Comparison of ENCODE assay signal across 1 cellular context in genomic region chr3:56787784-56788256, GRCh38.
TF ChIP-seq lines count a peak whose summit lies in the region.

No MANE protein-coding gene starts in this region.

TF ChIP-seq in GM12878, 131 proteins besides CTCF, POLR2A, EP300 and RAD21 (continued from another document):
- TF ChIP-seq ZNF592 (IDR thresholded peaks at IDR 0.05) (no peak), ATF7 (IDR thresholded peaks at IDR 0.05; ENCODE audit: low read depth) (peak; percentile 55; the same call in 1 of the 2 replicates), LARP7 (IDR thresholded peaks at IDR 0.05) (0 out of 2 replicates have a peak, but pooled peaks have one; percentile 16), MTA2 (IDR thresholded peaks at IDR 0.05; ENCODE audit: low read depth) (peak; percentile 98), IKZF2 (IDR thresholded peaks at IDR 0.05) (peak; percentile 54 to 58; a peak in 2 of 4 replicates), SIN3A (IDR thresholded peaks at IDR 0.05; ENCODE audit: low read depth, low read length) (no peak), RCOR1 (conservative IDR thresholded peaks at IDR 0.05; ENCODE audit: low read depth, low read length) (0 out of 2 replicates have a peak, but pooled peaks have one; percentile 34), RAD51 (IDR thresholded peaks at IDR 0.05) (no peak), NR2C1 (IDR thresholded peaks at IDR 0.05) (peak; percentile 50; the same call in 1 of the 2 replicates), MLLT1 (IDR thresholded peaks at IDR 0.05) (peak; percentile 82; the same call in 1 of the 2 replicates), MEF2B (IDR thresholded peaks at IDR 0.05; ENCODE audit: partially characterized antibody, poor library complexity, severe bottlenecking) (peak; percentile 60)
- TF ChIP-seq, protein P1, sequence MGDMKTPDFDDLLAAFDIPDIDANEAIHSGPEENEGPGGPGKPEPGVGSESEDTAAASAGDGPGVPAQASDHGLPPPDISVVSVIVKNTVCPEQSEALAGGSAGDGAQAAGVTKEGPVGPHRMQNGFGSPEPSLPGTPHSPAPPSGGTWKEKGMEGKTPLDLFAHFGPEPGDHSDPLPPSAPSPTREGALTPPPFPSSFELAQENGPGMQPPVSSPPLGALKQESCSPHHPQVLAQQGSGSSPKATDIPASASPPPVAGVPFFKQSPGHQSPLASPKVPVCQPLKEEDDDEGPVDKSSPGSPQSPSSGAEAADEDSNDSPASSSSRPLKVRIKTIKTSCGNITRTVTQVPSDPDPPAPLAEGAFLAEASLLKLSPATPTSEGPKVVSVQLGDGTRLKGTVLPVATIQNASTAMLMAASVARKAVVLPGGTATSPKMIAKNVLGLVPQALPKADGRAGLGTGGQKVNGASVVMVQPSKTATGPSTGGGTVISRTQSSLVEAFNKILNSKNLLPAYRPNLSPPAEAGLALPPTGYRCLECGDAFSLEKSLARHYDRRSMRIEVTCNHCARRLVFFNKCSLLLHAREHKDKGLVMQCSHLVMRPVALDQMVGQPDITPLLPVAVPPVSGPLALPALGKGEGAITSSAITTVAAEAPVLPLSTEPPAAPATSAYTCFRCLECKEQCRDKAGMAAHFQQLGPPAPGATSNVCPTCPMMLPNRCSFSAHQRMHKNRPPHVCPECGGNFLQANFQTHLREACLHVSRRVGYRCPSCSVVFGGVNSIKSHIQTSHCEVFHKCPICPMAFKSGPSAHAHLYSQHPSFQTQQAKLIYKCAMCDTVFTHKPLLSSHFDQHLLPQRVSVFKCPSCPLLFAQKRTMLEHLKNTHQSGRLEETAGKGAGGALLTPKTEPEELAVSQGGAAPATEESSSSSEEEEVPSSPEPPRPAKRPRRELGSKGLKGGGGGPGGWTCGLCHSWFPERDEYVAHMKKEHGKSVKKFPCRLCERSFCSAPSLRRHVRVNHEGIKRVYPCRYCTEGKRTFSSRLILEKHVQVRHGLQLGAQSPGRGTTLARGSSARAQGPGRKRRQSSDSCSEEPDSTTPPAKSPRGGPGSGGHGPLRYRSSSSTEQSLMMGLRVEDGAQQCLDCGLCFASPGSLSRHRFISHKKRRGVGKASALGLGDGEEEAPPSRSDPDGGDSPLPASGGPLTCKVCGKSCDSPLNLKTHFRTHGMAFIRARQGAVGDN (IDR thresholded peaks at IDR 0.05): 0 out of 2 replicates have a peak, but pooled peaks have one; percentile 30
- TF ChIP-seq, protein P2, sequence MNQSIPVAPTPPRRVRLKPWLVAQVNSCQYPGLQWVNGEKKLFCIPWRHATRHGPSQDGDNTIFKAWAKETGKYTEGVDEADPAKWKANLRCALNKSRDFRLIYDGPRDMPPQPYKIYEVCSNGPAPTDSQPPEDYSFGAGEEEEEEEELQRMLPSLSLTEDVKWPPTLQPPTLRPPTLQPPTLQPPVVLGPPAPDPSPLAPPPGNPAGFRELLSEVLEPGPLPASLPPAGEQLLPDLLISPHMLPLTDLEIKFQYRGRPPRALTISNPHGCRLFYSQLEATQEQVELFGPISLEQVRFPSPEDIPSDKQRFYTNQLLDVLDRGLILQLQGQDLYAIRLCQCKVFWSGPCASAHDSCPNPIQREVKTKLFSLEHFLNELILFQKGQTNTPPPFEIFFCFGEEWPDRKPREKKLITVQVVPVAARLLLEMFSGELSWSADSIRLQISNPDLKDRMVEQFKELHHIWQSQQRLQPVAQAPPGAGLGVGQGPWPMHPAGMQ (IDR thresholded peaks at IDR 0.05; ENCODE audit: borderline replicate concordance): no peak
